12 cellular contexts compared by ENCODE assay signal in the genomic region with DNA sequence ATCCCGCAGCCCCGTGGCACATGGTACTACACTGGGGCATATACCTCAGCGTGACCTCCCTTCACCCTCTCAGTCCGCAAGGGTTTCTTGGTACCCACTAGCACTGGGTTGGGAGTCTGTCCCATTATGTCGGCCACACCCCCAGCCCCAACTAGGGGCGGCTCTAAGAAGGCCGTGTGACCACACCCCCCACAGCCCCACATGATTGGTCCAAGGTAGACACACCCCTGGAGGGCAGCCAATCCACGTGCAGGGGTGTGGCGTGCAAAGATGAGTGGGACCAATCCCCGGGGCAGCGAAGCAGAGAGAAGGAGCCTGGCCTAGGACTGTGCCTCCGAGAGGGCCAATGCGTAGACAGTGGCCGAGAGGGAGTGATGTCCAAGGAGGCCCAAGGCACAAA. TPM values are rescaled to one million over a fixed set of nuclear protein-coding genes. Genes with fewer than 3 reads are reported as not detected.
DNase-seq lines count a peak whose midpoint lies in the region; ATAC-seq and TF ChIP-seq lines count a peak whose summit lies in the region.
"Had no signal": no experiment of that assay in that cellular context is flagged by ENCODE, and none has a peak within 500 bp of the region (broad histone marks: within the 10 kb centered on the region; RNA-seq: fewer than 3 reads in every experiment).

No MANE protein-coding gene starts in this region.

- DNase-seq in DND-41: peak; percentile 54
- peak; percentile 31 for DNase-seq in HEK293T (ENCODE audit: extremely low spot score)
- DNase-seq in UCSD-AML1 (lab: John Stamatoyannopoulos, UW; ENCODE audit: unreplicated experiment): peak; percentile 53
- peak; percentile 45 for DNase-seq in mesendoderm
- no peak for DNase-seq in activated gamma-delta T cell (lab: John Stamatoyannopoulos, UW)
- DNase-seq in T-helper 1 cell: no peak
- DNase-seq: activated CD4-positive, alpha-beta T cell treated with anti-CD3 and anti-CD28 coated beads, Interleukin-2, amount 10 ng/mL, durations not matched to agents 24 days and 14 days; amygdala; HCEC 1CT; KG1 had no signal

- H2BK120ac ChIP-seq in mesendoderm (ENCODE audit: low read depth, low read length): no peak overlapping the region

- POLR2A ChIA-PET in HEK293T (lab: Yijun Ruan, JAX): no interaction called here

- H3K18ac ChIP-seq in mesendoderm (ENCODE audit: low read length): no peak overlapping the region

- H4K5ac ChIP-seq in mesendoderm (ENCODE audit: low read length): no peak overlapping the region

- H3K27ac ChIP-seq in DND-41 (ENCODE audit: low read length) (no peak overlapping the region), mesendoderm (ENCODE audit: low read depth, low read length) (no peak overlapping the region)
- H3K27ac ChIP-seq: parathyroid adenoma had no signal

- no peak overlapping the region for H2BK5ac ChIP-seq in mesendoderm (ENCODE audit: low read length)

- H4K8ac ChIP-seq in mesendoderm (ENCODE audit: low read depth, low read length): no peak overlapping the region

- no peak overlapping the region for H3K56ac ChIP-seq in mesendoderm (ENCODE audit: low read length)

- H3K79me1 ChIP-seq in mesendoderm (ENCODE audit: low read length): no peaks in the 10 kb centered on the region

- H3K79me2 ChIP-seq in DND-41 (ENCODE audit: insufficient read depth, low read length) (no peaks in the 10 kb centered on the region), mesendoderm (ENCODE audit: control insufficient read depth, insufficient read depth, low read length) (no peaks in the 10 kb centered on the region)
- H3K79me2 ChIP-seq: parathyroid adenoma had no signal

- H3K27me3 ChIP-seq in DND-41 (ENCODE audit: insufficient read depth, low read length, poor library complexity): no peaks in the 10 kb centered on the region
- H3K27me3 ChIP-seq in mesendoderm (ENCODE audit: insufficient read depth, low read length, poor library complexity): no peaks in the 10 kb centered on the region

- H3K4me2 ChIP-seq in DND-41 (ENCODE audit: insufficient read depth, low read length): no peak overlapping the region
- H3K4me2 ChIP-seq in mesendoderm (ENCODE audit: low read length): no peak overlapping the region

- no CpG with 5 or more reads among the region's 14 CpGs for WGBS in mesendoderm (ENCODE audit: extremely low coverage, insufficient coverage, low lambda C conversion rate)

- H3K9ac ChIP-seq in DND-41 (ENCODE audit: low read depth, low read length): no peak overlapping the region
- no peak overlapping the region for H3K9ac ChIP-seq in mesendoderm (ENCODE audit: low read length)
- H3K9ac ChIP-seq: parathyroid adenoma had no signal

- peaks cover 31% of the 10 kb centered on the region for H3K4me1 ChIP-seq in DND-41 (ENCODE audit: insufficient read depth, low read length)
- H3K4me1 ChIP-seq in mesendoderm (ENCODE audit: control insufficient read depth, low read depth, low read length): peaks cover 2% of the 10 kb centered on the region
- H3K4me1 ChIP-seq: parathyroid adenoma had no signal

- H3K4ac ChIP-seq in mesendoderm (ENCODE audit: low read depth, low read length): no peak overlapping the region

- H2AK5ac ChIP-seq in mesendoderm (ENCODE audit: low read length): no peak overlapping the region

- ATAC-seq in DND-41 (ENCODE audit: insufficient read depth, low read depth) (peak; percentile 25; the same call in 1 of the 3 replicates), HG03521 (IDR thresholded peaks at IDR 0.05; ENCODE audit: unreplicated experiment) (no peak)

- no peak overlapping the region for H2BK15ac ChIP-seq in mesendoderm (replicated peaks; ENCODE audit: low read depth)

- H3K36me3 ChIP-seq in DND-41 (ENCODE audit: insufficient read depth, low read length) (no peaks in the 10 kb centered on the region), mesendoderm (ENCODE audit: control insufficient read depth, insufficient read depth, low read length) (no peaks in the 10 kb centered on the region)

- CTCF ChIA-PET in HEK293T (lab: Yijun Ruan, JAX): no interaction called here

- H3K4me3 ChIP-seq in DND-41 (ENCODE audit: low read depth in 1 of 2, low read length in 2 of 2) (no peak overlapping the region), mesendoderm (ENCODE audit: low read length) (no peak overlapping the region)

- no peaks in the 10 kb centered on the region for H3K9me3 ChIP-seq in DND-41 (ENCODE audit: insufficient read depth, low read length, severe bottlenecking)

- H2AFZ ChIP-seq in DND-41 (ENCODE audit: low read depth, low read length): no peak overlapping the region
- H2AFZ ChIP-seq: parathyroid adenoma had no signal

- TF ChIP-seq CTCF in DND-41 (IDR thresholded peaks at IDR 0.05; ENCODE audit: borderline replicate concordance, extremely low read depth, low read length, poor library complexity, severe bottlenecking): no peak

- no peaks in the 10 kb centered on the region for H4K20me1 ChIP-seq in DND-41 (ENCODE audit: insufficient read depth, low read length)

- H3K23ac ChIP-seq in mesendoderm (ENCODE audit: low read length): no peak overlapping the region

TF ChIP-seq in HEK293T, 16 proteins besides CTCF, POLR2A, EP300 and RAD21:
- TF ChIP-seq L3MBTL2 (conservative IDR thresholded peaks at IDR 0.05) (no peak), FOXA1 (IDR thresholded peaks at IDR 0.05) (no peak), ELF4 (IDR thresholded peaks at IDR 0.05) (no peak), TARDBP (IDR thresholded peaks at IDR 0.05) (no peak), HDGF (IDR thresholded peaks at IDR 0.05; ENCODE audit: borderline replicate concordance) (no peak), SP1 (IDR thresholded peaks at IDR 0.05) (no peak), LEF1 (IDR thresholded peaks at IDR 0.05; ENCODE audit: borderline replicate concordance) (no peak), ZNF384 (IDR thresholded peaks at IDR 0.05) (no peak), SUZ12 (IDR thresholded peaks at IDR 0.05) (no peak), FOXM1 (IDR thresholded peaks at IDR 0.05; ENCODE audit: borderline replicate concordance) (no peak), ARNT (IDR thresholded peaks at IDR 0.05) (no peak), FOXK2 (IDR thresholded peaks at IDR 0.05) (no peak), CTBP1 (IDR thresholded peaks at IDR 0.05; ENCODE audit: borderline replicate concordance) (no peak), BHLHE40 (IDR thresholded peaks at IDR 0.05; ENCODE audit: borderline replicate concordance) (no peak), NFRKB (IDR thresholded peaks at IDR 0.05) (no peak)
- TF ChIP-seq, protein P1, sequence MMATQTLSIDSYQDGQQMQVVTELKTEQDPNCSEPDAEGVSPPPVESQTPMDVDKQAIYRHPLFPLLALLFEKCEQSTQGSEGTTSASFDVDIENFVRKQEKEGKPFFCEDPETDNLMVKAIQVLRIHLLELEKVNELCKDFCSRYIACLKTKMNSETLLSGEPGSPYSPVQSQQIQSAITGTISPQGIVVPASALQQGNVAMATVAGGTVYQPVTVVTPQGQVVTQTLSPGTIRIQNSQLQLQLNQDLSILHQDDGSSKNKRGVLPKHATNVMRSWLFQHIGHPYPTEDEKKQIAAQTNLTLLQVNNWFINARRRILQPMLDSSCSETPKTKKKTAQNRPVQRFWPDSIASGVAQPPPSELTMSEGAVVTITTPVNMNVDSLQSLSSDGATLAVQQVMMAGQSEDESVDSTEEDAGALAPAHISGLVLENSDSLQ (IDR thresholded peaks at IDR 0.05): no peak

RNA-seq across cellular contexts. Expression of a gene that starts 34.6 kb away (rescaled TPM):
- polyA plus RNA-seq in mesendoderm (2013, experiment 1 of 2): 0.69 TPM
- polyA plus RNA-seq in mesendoderm (2013, experiment 2 of 2): 0.81 TPM

Comparison
In these comparisons a context has a peak if more than half of its experiments do, and no peak if none do; other contexts are left out.
1. DNase-seq: peak in DND-41 (single experiment), HEK293T (single experiment), UCSD-AML1 (single experiment) and mesendoderm (single experiment); none in activated gamma-delta T cell (single experiment) and T-helper 1 cell (0 of 5).